ENCODE assay signal across 25 cellular contexts in genomic region chr14:57462551-57462950, GRCh38. TPM values are rescaled to one million over a fixed set of nuclear protein-coding genes. Genes with fewer than 3 reads are reported as not detected.
DNase-seq lines count a peak whose midpoint lies in the region; ATAC-seq, FAIRE-seq and TF ChIP-seq lines count a peak whose summit lies in the region.
"Had no signal": no experiment of that assay in that cellular context is flagged by ENCODE, and none has a peak within 500 bp of the region (broad histone marks: within the 10 kb centered on the region; RNA-seq: fewer than 3 reads in every experiment).

No MANE protein-coding gene starts in this region.

- POLR2A ChIA-PET in OCI-LY7 (lab: Charles Lee): interaction anchor here (1.0 to 1.4 kb wide), 2 partner anchors 10 to 18 kb away, joined by 3 to 4 read pairs; no protein-coding TSS in a partner anchor

- no TSS peak for BruUV-seq in OCI-LY7 (replicated peaks; lab: Mats Ljungman, UMichigan)

- H2AFZ ChIP-seq in OCI-LY7 (ENCODE audit: low read length): 0 out of 2 replicates have a peak overlapping the region, but pooled peaks have one; percentile 26
- no peak overlapping the region for H2AFZ ChIP-seq in mesenchymal stem cell (ENCODE audit: low read depth, low read length)
- H2AFZ ChIP-seq in Karpas-422 (ENCODE audit: low read length): no peak overlapping the region

- H2BK15ac ChIP-seq in mesenchymal stem cell (ENCODE audit: low read depth, poor library complexity, severe bottlenecking): no peak overlapping the region

- no peak overlapping the region for H4K8ac ChIP-seq in mesenchymal stem cell (ENCODE audit: low read length)

- no peak overlapping the region for H2BK5ac ChIP-seq in mesenchymal stem cell (ENCODE audit: low read depth, low read length, poor library complexity, severe bottlenecking)

- peak; percentile 13 for DNase-seq in H4 (ENCODE audit: low spot score)
- no peak for DNase-seq in OCI-LY7 (ENCODE audit: low spot score)
- DNase-seq in bronchial epithelial cell (ENCODE audit: low read depth): peak; percentile 54
- DNase-seq in mesenchymal stem cell: no peak
- no peak for DNase-seq in Karpas-422
- no peak for DNase-seq in caudate nucleus (lab: John Stamatoyannopoulos, UW)
- DNase-seq: AML-193, DMS 273 treated with DMSO at 0.1 percent for 48 hours, GOT3, Kasumi-1, NCI-H1092 treated with DMSO at 0.1 percent for 48 hours, NCI-H146, NCI-H2029 treated with DMSO at 0.1 percent for 48 hours, NCI-H2171, NCI-H446 treated with DMSO at 0.1 percent for 48 hours, NCI-H69, SIG-M5, T-cell had no signal

- H3K4me3 ChIP-seq in OCI-LY7 (ENCODE audit: low read depth, low read length, poor library complexity, severe bottlenecking) (no peak overlapping the region), bronchial epithelial cell (ENCODE audit: low read depth, low read length) (no peak overlapping the region), mesenchymal stem cell (ENCODE audit: insufficient read depth in 1 of 2, low read depth in 1 of 2, low read length in 2 of 2) (no peak overlapping the region), Karpas-422 (ENCODE audit: low read length) (no peak overlapping the region)

- no peaks in the 10 kb centered on the region for H4K20me1 ChIP-seq in OCI-LY7 (ENCODE audit: insufficient read depth, low read length)
- no peaks in the 10 kb centered on the region for H4K20me1 ChIP-seq in Karpas-422 (ENCODE audit: insufficient read depth, low read depth, low read length)

- H3K79me2 ChIP-seq in OCI-LY7 (ENCODE audit: insufficient read depth, low read depth, low read length) (no peaks in the 10 kb centered on the region), Karpas-422 (ENCODE audit: low read length) (no peaks in the 10 kb centered on the region)

- H3K9ac ChIP-seq in mesenchymal stem cell (ENCODE audit: low read length) (no peak overlapping the region), Karpas-422 (ENCODE audit: low read length) (no peak overlapping the region)

- H3K18ac ChIP-seq in mesenchymal stem cell (ENCODE audit: low read depth in 1 of 2, low read length in 2 of 2): no peak overlapping the region

- H3K14ac ChIP-seq in mesenchymal stem cell (ENCODE audit: low read length in 2 of 2): no peak overlapping the region

- FAIRE-seq in bronchial epithelial cell (lab: Jason Lieb, UNC): no peak
- FAIRE-seq: GM12891, GM19239 had no signal

- H2BK12ac ChIP-seq in mesenchymal stem cell (ENCODE audit: low read length in 2 of 2): no peak overlapping the region

- H3K4ac ChIP-seq in mesenchymal stem cell (ENCODE audit: low read depth in 1 of 2, low read length in 2 of 2): no peak overlapping the region

- H3K27me3 ChIP-seq in bronchial epithelial cell (ENCODE audit: control insufficient read depth, insufficient read depth, low read length): peaks cover 1% of the 10 kb centered on the region
- no peaks in the 10 kb centered on the region for H3K27me3 ChIP-seq in mesenchymal stem cell (ENCODE audit: control insufficient read depth in 1 of 2, insufficient read depth in 1 of 2, low read length in 2 of 2)
- H3K27me3 ChIP-seq in Karpas-422 (ENCODE audit: low read length): no peaks in the 10 kb centered on the region

- H3K23ac ChIP-seq in mesenchymal stem cell (ENCODE audit: low read length in 2 of 2): no peak overlapping the region

- H4K91ac ChIP-seq in mesenchymal stem cell (ENCODE audit: low read length): no peak overlapping the region

- no peak overlapping the region for H2BK120ac ChIP-seq in mesenchymal stem cell (ENCODE audit: low read depth, low read length)

- peak overlapping the region; percentile 55 for H2AK5ac ChIP-seq in mesenchymal stem cell (ENCODE audit: low read length, severe bottlenecking)

- H3K36me3 ChIP-seq in OCI-LY7 (ENCODE audit: insufficient read depth, low read length) (no peaks in the 10 kb centered on the region), bronchial epithelial cell (ENCODE audit: control insufficient read depth, insufficient read depth, low read length) (no peaks in the 10 kb centered on the region), mesenchymal stem cell (ENCODE audit: control insufficient read depth in 1 of 2, insufficient read depth in 2 of 2, low read depth in 1 of 2, low read length in 2 of 2) (no peaks in the 10 kb centered on the region), Karpas-422 (ENCODE audit: insufficient read depth, low read length) (no peaks in the 10 kb centered on the region)

- H3K4me1 ChIP-seq in OCI-LY7 (ENCODE audit: insufficient read depth, low read length, poor library complexity, severe bottlenecking) (peaks cover 32% of the 10 kb centered on the region), mesenchymal stem cell (ENCODE audit: control insufficient read depth, insufficient read depth, low read depth, low read length) (peaks cover 16% of the 10 kb centered on the region), Karpas-422 (ENCODE audit: low read length) (peaks cover 10% of the 10 kb centered on the region)

- peak overlapping the region; percentile 82 for H3K27ac ChIP-seq in OCI-LY7 (ENCODE audit: low read depth, low read length, poor library complexity, severe bottlenecking)
- H3K27ac ChIP-seq in mesenchymal stem cell (ENCODE audit: low read length, poor library complexity, severe bottlenecking): peak overlapping the region; percentile 36
- H3K27ac ChIP-seq in Karpas-422 (ENCODE audit: low read length): no peak overlapping the region
- no peak overlapping the region for H3K27ac ChIP-seq in caudate nucleus (ENCODE audit: low read depth, low read length)

- H3K9me3 ChIP-seq in OCI-LY7 (ENCODE audit: low read length) (no peaks in the 10 kb centered on the region), mesenchymal stem cell (ENCODE audit: control insufficient read depth, low read length) (no peaks in the 10 kb centered on the region), Karpas-422 (ENCODE audit: low read length) (no peaks in the 10 kb centered on the region)

- 91% methylated on average over 2 of the region's 3 CpGs for WGBS in mesenchymal stem cell

- CTCF ChIA-PET in OCI-LY7 (lab: Charles Lee; ENCODE audit: unreplicated experiment): interaction anchor here (1.5 kb wide), 1 partner anchor 22 kb away, joined by 3 read pairs; no protein-coding TSS in a partner anchor

- ATAC-seq in HG03045 (IDR thresholded peaks at IDR 0.05; ENCODE audit: unreplicated experiment) (no peak), HG02885 (IDR thresholded peaks at IDR 0.05; ENCODE audit: poor library complexity, unreplicated experiment) (no peak)
- ATAC-seq: SK-N-SH treated with all-trans-retinoic acid at 6 μM for 48 hours, T-cell had no signal

- H3K9me2 ChIP-seq in OCI-LY7 (ENCODE audit: insufficient read depth, low read length) (no peaks in the 10 kb centered on the region), Karpas-422 (replicated peaks; ENCODE audit: insufficient read depth, low read length) (no peaks in the 10 kb centered on the region)

- H3K4me2 ChIP-seq in OCI-LY7 (ENCODE audit: low read length): no peak overlapping the region; the same call in 1 of the 2 replicates
- H3K4me2 ChIP-seq in mesenchymal stem cell (ENCODE audit: low read length, poor library complexity, severe bottlenecking): no peak overlapping the region
- no peak overlapping the region for H3K4me2 ChIP-seq in Karpas-422 (ENCODE audit: low read depth, low read length, poor library complexity, severe bottlenecking)

- no peaks in the 10 kb centered on the region for H3K79me1 ChIP-seq in mesenchymal stem cell (replicated peaks; ENCODE audit: low read length, poor library complexity, severe bottlenecking)

- TF ChIP-seq CTCF in OCI-LY7 (conservative IDR thresholded peaks at IDR 0.05; ENCODE audit: low read length) (no peak), bronchial epithelial cell (IDR thresholded peaks at IDR 0.05; ENCODE audit: insufficient read depth, low read length, severe bottlenecking) (no peak)

- intact Hi-C loops in OCI-LY7 (cut with micrococcal nuclease; ENCODE audit: unreplicated experiment): loop anchor here (5.0 kb wide), 1 partner anchor 195 kb away; the partner anchor contains the start of genes AP5M1 and EXOC5

RNA-seq across cellular contexts. Expression of gene CCDC198, which starts 31.1 kb away (rescaled TPM):
- total RNA-seq in H4 (2014; rRNA removed; shearing (Covaris generic)): not detected in 2 replicates
- total RNA-seq in OCI-LY7 (2014; rRNA removed; shearing (Covaris generic)): not detected in 2 replicates
- total RNA-seq in OCI-LY7 (2022): not detected in 2 replicates
- not detected in 2 replicates for total RNA-seq in bronchial epithelial cell
- polyA plus RNA-seq in mesenchymal stem cell (2013, experiment 1 of 2): not detected
- polyA plus RNA-seq in mesenchymal stem cell (2013, experiment 2 of 2): not detected
- not detected in 2 replicates for total RNA-seq in Karpas-422 (2014; rRNA removed; shearing (Covaris generic); ENCODE audit: low replicate concordance)
- total RNA-seq: T-cell had no signal
- polyA plus RNA-seq: CD14-positive monocyte, IgD-negative memory B cell had no signal

Comparison
In these comparisons a context has a peak if more than half of its experiments do, and no peak if none do; other contexts are left out.
1. DNase-seq: peak in H4 (single experiment) and bronchial epithelial cell (single experiment); none in OCI-LY7 (single experiment), mesenchymal stem cell (single experiment), Karpas-422 (single experiment) and caudate nucleus (0 of 61).
2. H3K27ac ChIP-seq: peak in OCI-LY7 (single experiment) and mesenchymal stem cell (single experiment); none in Karpas-422 (single experiment) and caudate nucleus (single experiment).